In the genomic region with DNA sequence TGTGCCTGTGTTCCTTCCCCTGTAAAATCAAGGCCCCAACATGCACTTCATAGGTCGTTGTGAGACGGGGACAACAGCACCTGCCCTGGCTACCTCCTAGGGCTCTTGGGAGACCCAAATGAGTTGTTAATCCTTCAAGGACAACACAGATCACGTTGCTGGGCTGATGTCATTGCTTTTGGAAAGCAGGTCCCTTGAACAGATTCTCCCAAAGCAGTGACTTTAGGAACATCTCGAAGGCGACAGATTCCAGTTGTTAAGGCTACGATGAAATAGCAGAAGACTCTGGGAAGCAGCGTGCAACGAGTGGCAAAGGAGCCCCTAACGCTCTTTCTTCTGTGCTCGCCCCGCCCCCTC, we compare ENCODE assay signal across 9 cellular contexts. TPM values are rescaled to one million over a fixed set of nuclear protein-coding genes. Genes with fewer than 3 reads are reported as not detected.
DNase-seq lines count a peak whose midpoint lies in the region; ATAC-seq and TF ChIP-seq lines count a peak whose summit lies in the region.
"Had no signal": no experiment of that assay in that cellular context is flagged by ENCODE, and none has a peak within 500 bp of the region (broad histone marks: within the 10 kb centered on the region; RNA-seq: fewer than 3 reads in every experiment).

No MANE protein-coding gene starts in this region.

- no peak for DNase-seq in CD8-positive, alpha-beta memory T cell
- DNase-seq in mesothelial cell of epicardium (ENCODE audit: low spot score in 2 of 2, unreplicated experiment in 2 of 2) (no peak), NCI-H1417 treated with DMSO at 0.1 percent for 48 hours (lab: John Stamatoyannopoulos, UW) (no peak), GM19240 (ENCODE audit: insufficient read length, low spot score) (no peak), NCI-H1105 (lab: John Stamatoyannopoulos, UW) (no peak), occipital lobe (lab: John Stamatoyannopoulos, UW) (no peak)

- H3K27ac ChIP-seq in CD8-positive, alpha-beta memory T cell (ENCODE audit: low read depth, low read length) = no peak overlapping the region

- H3K9me3 ChIP-seq in CD8-positive, alpha-beta memory T cell (ENCODE audit: low read length) = no peaks in the 10 kb centered on the region

- H3K9me3 Mint-ChIP-seq in CD8-positive, alpha-beta memory T cell = no peaks in the 10 kb centered on the region
- no peaks in the 10 kb centered on the region for H3K9me3 Mint-ChIP-seq in activated T-helper 17 cell treated with anti-CD3 and anti-CD28 coated beads, Interleukin-2, amount 50 U/mL, for 72 hours
- peaks cover 3% of the 10 kb centered on the region for H3K9me3 Mint-ChIP-seq in mesothelial cell of epicardium

- H3K4me1 ChIP-seq in CD8-positive, alpha-beta memory T cell (ENCODE audit: insufficient read depth, low read length) = peaks cover 11% of the 10 kb centered on the region

- no peaks in the 10 kb centered on the region for H3K36me3 ChIP-seq in CD8-positive, alpha-beta memory T cell (ENCODE audit: insufficient read depth, low read length)

- POLR2A ChIA-PET in CD8-positive, alpha-beta memory T cell (lab: Charles Lee) = interaction anchor here (1.6 kb wide), 1 partner anchor 27 kb away, joined by 9 read pairs; the partner anchor contains the start of gene MAP1LC3B2

- no peak overlapping the region for H3K27ac Mint-ChIP-seq in CD8-positive, alpha-beta memory T cell
- H3K27ac Mint-ChIP-seq in activated T-helper 17 cell treated with anti-CD3 and anti-CD28 coated beads, Interleukin-2, amount 50 U/mL, for 72 hours = no peak overlapping the region
- H3K27ac Mint-ChIP-seq in mesothelial cell of epicardium = peak overlapping the region; percentile 59

- no peaks in the 10 kb centered on the region for H3K27me3 ChIP-seq in CD8-positive, alpha-beta memory T cell (ENCODE audit: insufficient read depth, low read length, poor library complexity, severe bottlenecking)

- ATAC-seq in HG02678 (IDR thresholded peaks at IDR 0.05; ENCODE audit: unreplicated experiment) = peak; percentile 4
- no peak for ATAC-seq in activated T-helper 17 cell treated with anti-CD3 and anti-CD28 coated beads, Interleukin-2, amount 50 U/mL, for 72 hours (replicated peaks)

- H3K4me1 Mint-ChIP-seq in CD8-positive, alpha-beta memory T cell = peaks cover 25 to 42% (median 35%) of the 10 kb centered on the region in 3 donors
- H3K4me1 Mint-ChIP-seq in activated T-helper 17 cell treated with anti-CD3 and anti-CD28 coated beads, Interleukin-2, amount 50 U/mL, for 72 hours = peaks cover 22% of the 10 kb centered on the region
- peaks cover 34% of the 10 kb centered on the region for H3K4me1 Mint-ChIP-seq in mesothelial cell of epicardium

- peak overlapping the region; percentile 80 to 93 (median 87) for H3K4me3 Mint-ChIP-seq in CD8-positive, alpha-beta memory T cell
- peak overlapping the region; percentile 76 for H3K4me3 Mint-ChIP-seq in activated T-helper 17 cell treated with anti-CD3 and anti-CD28 coated beads, Interleukin-2, amount 50 U/mL, for 72 hours
- peak overlapping the region; percentile 70 for H3K4me3 Mint-ChIP-seq in mesothelial cell of epicardium

- CTCF ChIA-PET in CD8-positive, alpha-beta memory T cell (lab: Charles Lee) = interaction anchor here (1.4 kb wide), 1 partner anchor 73 kb away, joined by 5 read pairs; no protein-coding TSS in a partner anchor

- TF ChIP-seq CTCF in mesothelial cell of epicardium (IDR thresholded peaks at IDR 0.05; ENCODE audit: unreplicated experiment) = no peak

- H3K4me3 ChIP-seq in CD8-positive, alpha-beta memory T cell (ENCODE audit: low read length) = peak overlapping the region; percentile 78

- H3K27me3 Mint-ChIP-seq in CD8-positive, alpha-beta memory T cell = peaks cover 10 to 16% of the 10 kb centered on the region in 2 donors
- H3K27me3 Mint-ChIP-seq in activated T-helper 17 cell treated with anti-CD3 and anti-CD28 coated beads, Interleukin-2, amount 50 U/mL, for 72 hours = no peaks in the 10 kb centered on the region
- no peaks in the 10 kb centered on the region for H3K27me3 Mint-ChIP-seq in mesothelial cell of epicardium (ENCODE audit: low read depth)

- no peaks in the 10 kb centered on the region for H3K36me3 Mint-ChIP-seq in CD8-positive, alpha-beta memory T cell
- no peaks in the 10 kb centered on the region for H3K36me3 Mint-ChIP-seq in activated T-helper 17 cell treated with anti-CD3 and anti-CD28 coated beads, Interleukin-2, amount 50 U/mL, for 72 hours (ENCODE audit: low read depth)
- H3K36me3 Mint-ChIP-seq in mesothelial cell of epicardium = no peaks in the 10 kb centered on the region

RNA-seq across cellular contexts. Expression of gene MAP1LC3B2, which starts 26.2 kb away (rescaled TPM):
- 1 to 10 TPM in 1 of 2 experiments, under 1 TPM in 1; 0.96 to 1.7 TPM for total RNA-seq in CD8-positive, alpha-beta memory T cell
- 5.8 TPM for polyA plus RNA-seq in CD8-positive, alpha-beta memory T cell
- under 1 TPM; 0.90 to 0.97 TPM for total RNA-seq in activated T-helper 17 cell treated with anti-CD3 and anti-CD28 coated beads, Interleukin-2, amount 50 U/mL, for 72 hours
- 4.5 to 7.1 TPM (median 5.4 TPM) in 3 replicates for total RNA-seq in mesothelial cell of epicardium
- 0.62 TPM for total RNA-seq in occipital lobe
- total RNA-seq: liver had no signal
